In genomic region chr11:109421981-109422590, GRCh38 we compare ENCODE assay signal across 9 cellular contexts. TPM values are rescaled to one million over a fixed set of nuclear protein-coding genes. Genes with fewer than 3 reads are reported as not detected.
DNase-seq lines count a peak whose midpoint lies in the region; ATAC-seq and TF ChIP-seq lines count a peak whose summit lies in the region.
"Had no signal": no experiment of that assay in that cellular context is flagged by ENCODE, and none has a peak within 500 bp of the region (broad histone marks: within the 10 kb centered on the region; RNA-seq: fewer than 3 reads in every experiment).

Gene C11orf87 (plus strand): TSS chr11:109422190. CDS start chr11:109423634, 1,444 bp downstream.

- ATAC-seq in HG02852 (IDR thresholded peaks at IDR 0.05; ENCODE audit: unreplicated experiment) (no peak), GM18498 (IDR thresholded peaks at IDR 0.05; ENCODE audit: unreplicated experiment) (no peak)

- peak within 1 kb of the TSS; percentile 94 for H3K4me2 ChIP-seq in mammary epithelial cell (ENCODE audit: insufficient read depth, low read depth, low read length)

- 0% methylated on average over 6 of the region's 44 CpGs for WGBS in mammary epithelial cell (ENCODE audit: low coverage, missing lambda C conversion rate)

- no peaks in the 10 kb centered on the region for H4K20me1 ChIP-seq in mammary epithelial cell (ENCODE audit: insufficient read depth, low read length)

- peaks cover 18% of the 10 kb centered on the region for H3K4me1 ChIP-seq in mammary epithelial cell (ENCODE audit: insufficient read depth, low read length)
- H3K4me1 ChIP-seq in tibial artery, result peaks cover 0 to 28% (median 16%) of the 10 kb centered on the region in 4 donors

- in situ Hi-C loops in mammary epithelial cell (cut with MboI; ENCODE audit: low sequenced_read_pairs in 2 of 2), result no loop called here

- H3K36me3 ChIP-seq in mammary epithelial cell (ENCODE audit: insufficient read depth, low read length) (no peaks in the 10 kb centered on the region), tibial artery (no peaks in the 10 kb centered on the region)

- no peaks in the 10 kb centered on the region for H3K79me2 ChIP-seq in mammary epithelial cell (ENCODE audit: insufficient read depth, low read length)

- TF ChIP-seq CTCF in mammary epithelial cell (conservative IDR thresholded peaks at IDR 0.05 in 1 of 2, IDR thresholded peaks at IDR 0.05 in 1 of 2; ENCODE audit: extremely low read depth in 1 of 2, insufficient read depth in 1 of 2, low read depth in 1 of 2, low read length in 2 of 2) (no peak), tibial artery (IDR thresholded peaks at IDR 0.05) (no peak)

- H3K9me3 ChIP-seq in mammary epithelial cell (replicated peaks; ENCODE audit: insufficient read depth, low read length) (no peaks in the 10 kb centered on the region), tibial artery (no peaks in the 10 kb centered on the region)

- intact Hi-C loops in mammary epithelial cell (cut with micrococcal nuclease) (loop anchor here (10.0 kb wide), 1 partner anchor 727 kb away; no protein-coding TSS in a partner anchor), tibial artery (cut with DNase I; ENCODE audit: low total_unique reads) (no loop called here)

- peak within 1 kb of the TSS; percentile 40 to 47 (median 44) for H3K4me3 ChIP-seq in mammary epithelial cell (replicated peaks in 1 of 3; ENCODE audit: insufficient read depth in 1 of 3, low read depth in 2 of 3, low read length in 3 of 3)
- H3K4me3 ChIP-seq in tibial artery, result peak within 1 kb of the TSS; percentile 12 to 39

- H3K27me3 ChIP-seq in mammary epithelial cell (ENCODE audit: insufficient read depth, low read length) (peaks cover 19% of the 10 kb centered on the region), tibial artery (peaks cover 0 to 40% of the 10 kb centered on the region in 2 donors)

- DNase-seq in NCI-H345 (lab: John Stamatoyannopoulos, UW) (peak; percentile 11), NCI-H345 treated with DMSO at 0.1 percent for 48 hours (lab: John Stamatoyannopoulos, UW; ENCODE audit: unreplicated experiment) (no peak), mammary epithelial cell (no peak), iris pigment epithelial cell (ENCODE audit: low read depth) (peak; percentile 6), tibial artery (no peak), NCI-H1694 treated with DMSO at 0.1 percent for 48 hours (lab: John Stamatoyannopoulos, UW) (no peak)
- DNase-seq: AML-193 had no signal

- CTCF ChIA-PET in mammary epithelial cell (lab: Charles Lee; ENCODE audit: low non-redundant PET), result no interaction called here

- no TSS peak for BruUV-seq in mammary epithelial cell (replicated peaks; lab: Mats Ljungman, UMichigan)

- dilution Hi-C loops in mammary epithelial cell (cut with HindIII; ENCODE audit: low sequenced_read_pairs), result no loop called here

- H2AFZ ChIP-seq in mammary epithelial cell (ENCODE audit: low read depth, low read length), result peak within 1 kb of the TSS; percentile 56

- H3K27ac ChIP-seq in mammary epithelial cell (ENCODE audit: insufficient read depth, low read depth, low read length) (no peak within 1 kb of the TSS), tibial artery (no peak within 1 kb of the TSS)

- H3K9ac ChIP-seq in mammary epithelial cell (ENCODE audit: insufficient read depth, low read length), result no peak within 1 kb of the TSS

RNA-seq across cellular contexts. Expression of gene C11orf87, which starts in this region (rescaled TPM):
- total RNA-seq in mammary epithelial cell, result not detected
- polyA plus RNA-seq in mammary epithelial cell, result 0.19 TPM
- not detected for polyA minus RNA-seq in mammary epithelial cell

Comparison
In these comparisons a context has a peak if more than half of its experiments do, and no peak if none do; other contexts are left out.
1. DNase-seq: peak in NCI-H345 (single experiment) and iris pigment epithelial cell (single experiment); none in NCI-H345 treated with DMSO at 0.1 percent for 48 hours (single experiment), mammary epithelial cell (single experiment), tibial artery (0 of 2) and NCI-H1694 treated with DMSO at 0.1 percent for 48 hours (single experiment).